ENCODE assay signal across 8 cellular contexts in genomic region chr19:58228584-58229254, GRCh38. TPM values are rescaled to one million over a fixed set of nuclear protein-coding genes. Genes with fewer than 3 reads are reported as not detected.
A peak's percentile ranks its signal among the peaks of the same experiment; 100 is the strongest.
DNase-seq lines count a peak whose midpoint lies in the region; ATAC-seq and TF ChIP-seq lines count a peak whose summit lies in the region.

ZNF544 (plus strand) TSS chr19:58228914; CDS start chr19:58244024, 15,110 bp downstream.

- intact Hi-C loops in dorsolateral prefrontal cortex (cut with DNase I) (no loop called here), lower leg skin (cut with DNase I; ENCODE audit: low total_unique reads) (no loop called here)

- 1 to 5% methylated on average over 12 to 48 of the region's 62 CpGs for WGBS in lower leg skin, 2 donors

- peak in 20 of 56 donors; percentile 8 to 38 (median 22) for TF ChIP-seq CTCF in dorsolateral prefrontal cortex (IDR thresholded peaks at IDR 0.05 in 54 of 56, conservative IDR thresholded peaks at IDR 0.05 in 2 of 56; ENCODE audit: low read depth in 1 of 56, partially characterized antibody in 56 of 56)
- no peak for TF ChIP-seq CTCF in lower leg skin (IDR thresholded peaks at IDR 0.05)

- H3K4me3 ChIP-seq in dorsolateral prefrontal cortex (peak within 1 kb of the TSS; percentile 55 to 93 (median 82)), lower leg skin (ENCODE audit: low read depth, poor library complexity, severe bottlenecking) (peak within 1 kb of the TSS; percentile 48)

- peak within 1 kb of the TSS in 57 of 59 donors; percentile 17 to 94 (median 84) for H3K27ac ChIP-seq in dorsolateral prefrontal cortex

- DNase-seq in 8988T = peak; percentile 65
- peak; percentile 57 for DNase-seq in NCI-H446 treated with DMSO at 0.1 percent for 48 hours (lab: John Stamatoyannopoulos, UW)
- peak; percentile 44 to 61 for DNase-seq in activated CD4-positive, alpha-beta T cell treated with anti-CD3 and anti-CD28 coated beads, Interleukin-2, amount 50 U/mL, for 24 hours (ENCODE audit: low read depth in 1 of 2, low spot score in 1 of 2)
- DNase-seq in dorsolateral prefrontal cortex = peak; percentile 60 to 89 (median 82)
- DNase-seq in lower leg skin (ENCODE audit: low spot score in 2 of 2) = peak; percentile 28 to 88
- peak; percentile 63 for DNase-seq in stimulated activated CD4-positive, alpha-beta T cell treated with anti-CD3 and anti-CD28 coated beads, Interleukin-4, amount 100 ng/mL, for 24 hours

- peak; percentile 74 for ATAC-seq in GM18519 (IDR thresholded peaks at IDR 0.05; ENCODE audit: low FRiP score, unreplicated experiment)
- ATAC-seq in HG03108 (IDR thresholded peaks at IDR 0.05; ENCODE audit: unreplicated experiment) = peak; percentile 94

- no peaks in the 10 kb centered on the region for H3K27me3 ChIP-seq in dorsolateral prefrontal cortex

- TF ChIP-seq POLR2A in lower leg skin (IDR thresholded peaks at IDR 0.05) = no peak

RNA-seq across cellular contexts. Expression of gene ZNF544, which starts in this region (rescaled TPM):
- total RNA-seq in dorsolateral prefrontal cortex = 10 to 100 TPM; 20.9 to 59.3 (median 39.5) TPM
- 10 to 100 TPM; 34.2 to 55.1 (median 43.3) TPM for total RNA-seq in lower leg skin

Comparison
In these comparisons a context has a peak if more than half of its experiments do, and no peak if none do; other contexts are left out.
1. Peak in every context shown above with its lines: DNase-seq, ATAC-seq, H3K4me3 ChIP-seq and H3K27ac ChIP-seq.